ENCODE assay signal across 30 cellular contexts in the genomic region with DNA sequence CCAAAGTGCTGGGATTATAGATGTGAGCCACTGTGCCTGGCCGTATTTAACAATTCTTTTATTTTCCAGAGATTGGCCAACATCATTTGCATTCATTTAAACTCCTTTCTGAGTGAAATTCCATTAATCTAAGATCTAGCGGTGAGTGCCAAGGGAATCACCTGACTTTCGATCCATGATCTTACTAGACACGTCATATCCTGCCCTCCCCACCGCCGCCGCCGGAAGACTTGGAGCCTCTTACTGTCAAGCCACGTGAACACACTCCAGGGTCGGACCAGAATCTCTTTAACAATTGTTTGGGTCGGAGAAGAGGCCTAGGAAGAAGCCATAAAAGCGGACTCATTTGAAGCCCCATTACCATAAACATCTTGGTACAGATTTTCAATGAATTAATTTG. TPM values are rescaled to one million over a fixed set of nuclear protein-coding genes. Genes with fewer than 3 reads are reported as not detected.
DNase-seq lines count a peak whose midpoint lies in the region; ATAC-seq, FAIRE-seq and TF ChIP-seq lines count a peak whose summit lies in the region.
"Had no signal": no experiment of that assay in that cellular context is flagged by ENCODE, and none has a peak within 500 bp of the region (broad histone marks: within the 10 kb centered on the region; RNA-seq: fewer than 3 reads in every experiment).

No MANE protein-coding gene starts in this region.

- H3K9me3 Mint-ChIP-seq in activated CD8-positive, alpha-beta T cell treated with anti-CD3 and anti-CD28 coated beads for 36 hours: no peaks in the 10 kb centered on the region
- no peaks in the 10 kb centered on the region for H3K9me3 Mint-ChIP-seq in activated CD8-positive, alpha-beta T cell treated with anti-CD3 and anti-CD28 coated beads, Interleukin-2, amount 10 ng/mL, durations not matched to agents 7 days and 5 days (ENCODE audit: insufficient read depth)
- H3K9me3 Mint-ChIP-seq in immature natural killer cell: no peaks in the 10 kb centered on the region
- H3K9me3 Mint-ChIP-seq: CD8-positive, alpha-beta memory T cell had no signal

- intact Hi-C loops in activated CD8-positive, alpha-beta T cell treated with anti-CD3 and anti-CD28 coated beads for 36 hours (cut with micrococcal nuclease): no loop called here
- intact Hi-C loops in A673 (cut with micrococcal nuclease; ENCODE audit: unreplicated experiment): no loop called here
- intact Hi-C loops in K562 (cut with micrococcal nuclease): no loop called here

- no peak for TF ChIP-seq CTCF in activated CD8-positive, alpha-beta T cell treated with anti-CD3 and anti-CD28 coated beads for 36 hours (IDR thresholded peaks at IDR 0.05)
- TF ChIP-seq CTCF in A673 (conservative IDR thresholded peaks at IDR 0.05; ENCODE audit: low read depth, low read length) (no peak), K562 (IDR thresholded peaks at IDR 0.05 in 2 of 3, conservative IDR thresholded peaks at IDR 0.05 in 1 of 3; ENCODE audit: insufficient read depth in 2 of 3, low read depth in 1 of 3, low read length in 3 of 3) (no peak), fibroblast of mammary gland (conservative IDR thresholded peaks at IDR 0.05; ENCODE audit: control insufficient read depth, insufficient read depth, low read depth, low read length) (no peak)

- H3K36me3 Mint-ChIP-seq in activated CD8-positive, alpha-beta T cell treated with anti-CD3 and anti-CD28 coated beads for 36 hours (ENCODE audit: low read depth): peaks cover 22% of the 10 kb centered on the region
- H3K36me3 Mint-ChIP-seq in activated CD8-positive, alpha-beta T cell treated with anti-CD3 and anti-CD28 coated beads, Interleukin-2, amount 10 ng/mL, durations not matched to agents 7 days and 5 days (ENCODE audit: low read depth): peaks cover 33% of the 10 kb centered on the region
- peaks cover 0 to 3% (median 0%) of the 10 kb centered on the region in 3 donors for H3K36me3 Mint-ChIP-seq in immature natural killer cell

- peak overlapping the region; percentile 43 for H3K27ac Mint-ChIP-seq in activated CD8-positive, alpha-beta T cell treated with anti-CD3 and anti-CD28 coated beads for 36 hours
- H3K27ac Mint-ChIP-seq in activated CD8-positive, alpha-beta T cell treated with anti-CD3 and anti-CD28 coated beads, Interleukin-2, amount 10 ng/mL, durations not matched to agents 7 days and 5 days: no peak overlapping the region
- peak overlapping the region in 1 of 6 donors; percentile 64 for H3K27ac Mint-ChIP-seq in immature natural killer cell

- in situ Hi-C loops in K562 (cut with MboI): no loop called here

- no peaks in the 10 kb centered on the region for H3K27me3 Mint-ChIP-seq in activated CD8-positive, alpha-beta T cell treated with anti-CD3 and anti-CD28 coated beads for 36 hours
- H3K27me3 Mint-ChIP-seq in activated CD8-positive, alpha-beta T cell treated with anti-CD3 and anti-CD28 coated beads, Interleukin-2, amount 10 ng/mL, durations not matched to agents 7 days and 5 days (ENCODE audit: low read depth): no peaks in the 10 kb centered on the region
- peaks cover 0 to 2% (median 0%) of the 10 kb centered on the region in 3 donors for H3K27me3 Mint-ChIP-seq in immature natural killer cell (ENCODE audit: low read depth in 3 of 3)
- H3K27me3 Mint-ChIP-seq: CD8-positive, alpha-beta memory T cell had no signal

- H3K79me2 ChIP-seq in K562 (ENCODE audit: control insufficient read depth, insufficient read depth, low read length): no peaks in the 10 kb centered on the region

- H4K20me1 ChIP-seq in K562 (replicated peaks; ENCODE audit: control insufficient read depth, insufficient read depth, low read length): no peaks in the 10 kb centered on the region

- no peak for TF ChIP-seq RAD21 in K562 (CRISPR knock-in tag; conservative IDR thresholded peaks at IDR 0.05 in 1 of 2, IDR thresholded peaks at IDR 0.05 in 1 of 2)

- H3K4me2 ChIP-seq in K562 (ENCODE audit: insufficient read depth, low read length): no peak overlapping the region
- H3K4me2 ChIP-seq: PC-9 had no signal

- H3K4me3 Mint-ChIP-seq in activated CD8-positive, alpha-beta T cell treated with anti-CD3 and anti-CD28 coated beads for 36 hours: no peak overlapping the region
- no peak overlapping the region for H3K4me3 Mint-ChIP-seq in activated CD8-positive, alpha-beta T cell treated with anti-CD3 and anti-CD28 coated beads, Interleukin-2, amount 10 ng/mL, durations not matched to agents 7 days and 5 days
- H3K4me3 Mint-ChIP-seq in immature natural killer cell: no peak overlapping the region
- H3K4me3 Mint-ChIP-seq: CD14-positive monocyte; CD8-positive, alpha-beta memory T cell had no signal

- DNase-seq in activated CD8-positive, alpha-beta T cell treated with anti-CD3 and anti-CD28 coated beads for 36 hours: no peak
- no peak for DNase-seq in activated CD8-positive, alpha-beta T cell treated with anti-CD3 and anti-CD28 coated beads, Interleukin-2, amount 10 ng/mL, durations not matched to agents 7 days and 5 days
- DNase-seq in A673 (ENCODE audit: low spot score): peak; percentile 77
- no peak for DNase-seq in K562 (ENCODE audit: extremely low read depth in 1 of 4, low spot score in 3 of 4)
- DNase-seq in fibroblast of mammary gland (ENCODE audit: low read depth): peak; percentile 58
- DNase-seq in activated CD4-positive, CD25-positive, alpha-beta regulatory T cell (lab: John Stamatoyannopoulos, UW): no peak
- no peak for DNase-seq in immature natural killer cell
- no peak for DNase-seq in stimulated activated naive CD8-positive, alpha-beta T cell treated with anti-CD3 and anti-CD28 coated beads, Interleukin-15, Interleukin-2, amounts not matched to agents 100 U/mL and 50 U/mL, for 24 hours
- DNase-seq: ACHN; BE2C; CD8-positive, alpha-beta memory T cell; DMS153; DND-41; GM23248; KG1; MM.1S; NCI-H2029; NCI-H446; NCI-H524 treated with DMSO at 0.1 percent for 48 hours; NCI-H774; NK-92 treated with Interleukin-12 subunit alpha and Interleukin-12 subunit beta, amount 100 ng/mL, for 24 hours; PC-9; SHP77 had no signal

- no peaks in the 10 kb centered on the region for H3K9me3 ChIP-seq in A673 (ENCODE audit: low read depth, low read length, poor library complexity, severe bottlenecking)
- H3K9me3 ChIP-seq in K562 (replicated peaks; ENCODE audit: control insufficient read depth, insufficient read depth, low read depth, low read length): no peaks in the 10 kb centered on the region
- H3K9me3 ChIP-seq: BE2C, HAP-1 had no signal

- H3K27ac ChIP-seq in A673 (ENCODE audit: low read depth, low read length, poor library complexity, severe bottlenecking) (peak overlapping the region; percentile 74), K562 (ENCODE audit: extremely low read depth, low read depth, low read length) (no peak overlapping the region)
- H3K27ac ChIP-seq: 22Rv1, GM23248, PC-9, SK-N-MC had no signal

- H2AFZ ChIP-seq in K562 (ENCODE audit: low read depth, low read length): no peak overlapping the region
- H2AFZ ChIP-seq: GM23248, PC-9 had no signal

- peaks cover 5% of the 10 kb centered on the region for H3K4me1 ChIP-seq in A673 (ENCODE audit: insufficient read depth, low read length, poor library complexity, severe bottlenecking)
- peaks cover 0 to 25% of the 10 kb centered on the region in 2 experiments; a peak in 2 of 5 replicates for H3K4me1 ChIP-seq in K562 (replicated peaks in 1 of 2; ENCODE audit: control insufficient read depth in 2 of 2, insufficient read depth in 2 of 2, low read length in 2 of 2)
- H3K4me1 ChIP-seq: BE2C, HAP-1 had no signal

- H3K36me3 ChIP-seq in A673 (ENCODE audit: insufficient read depth, low read length, poor library complexity, severe bottlenecking): peaks cover 44% of the 10 kb centered on the region
- H3K36me3 ChIP-seq in K562 (ENCODE audit: control insufficient read depth, insufficient read depth, low read length): peaks cover 64% of the 10 kb centered on the region

- H3K4me1 Mint-ChIP-seq in activated CD8-positive, alpha-beta T cell treated with anti-CD3 and anti-CD28 coated beads for 36 hours (ENCODE audit: low read depth): no peaks in the 10 kb centered on the region
- H3K4me1 Mint-ChIP-seq in activated CD8-positive, alpha-beta T cell treated with anti-CD3 and anti-CD28 coated beads, Interleukin-2, amount 10 ng/mL, durations not matched to agents 7 days and 5 days (ENCODE audit: low read depth): peaks cover 3% of the 10 kb centered on the region
- H3K4me1 Mint-ChIP-seq in immature natural killer cell: no peaks in the 10 kb centered on the region
- H3K4me1 Mint-ChIP-seq: CD14-positive monocyte; CD8-positive, alpha-beta memory T cell had no signal

- no peaks in the 10 kb centered on the region for H3K27me3 ChIP-seq in A673 (replicated peaks; ENCODE audit: insufficient read depth, low read depth, low read length, poor library complexity)
- no peaks in the 10 kb centered on the region for H3K27me3 ChIP-seq in K562 (ENCODE audit: control insufficient read depth in 2 of 2, insufficient read depth in 2 of 2, low read length in 2 of 2)
- H3K27me3 ChIP-seq: BE2C had no signal

- no peak overlapping the region for H3K4me3 ChIP-seq in A673 (ENCODE audit: low read depth, low read length, poor library complexity, severe bottlenecking)
- H3K4me3 ChIP-seq in K562: no peak overlapping the region
- H3K4me3 ChIP-seq in fibroblast of mammary gland (ENCODE audit: control insufficient read depth, low read depth, low read length): no peak overlapping the region
- H3K4me3 ChIP-seq: GM23248, HAP-1, PC-9, SK-N-MC had no signal

- TF ChIP-seq POLR2A in K562 (conservative IDR thresholded peaks at IDR 0.05): no peak

- peaks cover 9% of the 10 kb centered on the region for H3K9me1 ChIP-seq in K562 (ENCODE audit: control insufficient read depth, insufficient read depth, low read length)

- TF ChIP-seq EP300 in K562 (IDR thresholded peaks at IDR 0.05; ENCODE audit: low read length): no peak

- POLR2A ChIA-PET in activated CD8-positive, alpha-beta T cell treated with anti-CD3 and anti-CD28 coated beads for 36 hours (lab: Charles Lee): interaction anchor here (2.8 kb wide), 1 partner anchor 17 kb away, joined by 13 read pairs; the partner anchor contains the start of genes ENTR1 and PMPCA
- POLR2A ChIA-PET in activated CD8-positive, alpha-beta T cell treated with anti-CD3 and anti-CD28 coated beads, Interleukin-2, amount 10 ng/mL, durations not matched to agents 7 days and 5 days (lab: Charles Lee): no interaction called here
- POLR2A ChIA-PET in A673 (lab: Charles Lee; ENCODE audit: low non-redundant PET): no interaction called here
- POLR2A ChIA-PET in K562 (lab: Yijun Ruan, JAX): no interaction called here

- ATAC-seq in activated CD8-positive, alpha-beta T cell treated with anti-CD3 and anti-CD28 coated beads for 36 hours: no peak
- ATAC-seq in activated CD8-positive, alpha-beta T cell treated with anti-CD3 and anti-CD28 coated beads, Interleukin-2, amount 10 ng/mL, durations not matched to agents 7 days and 5 days: no peak
- no peak for ATAC-seq in K562
- ATAC-seq in stimulated activated naive CD8-positive, alpha-beta T cell treated with anti-CD3 and anti-CD28 coated beads, Interleukin-15, Interleukin-2, amounts not matched to agents 100 U/mL and 50 U/mL, for 24 hours: no peak

- 61% methylated on average over 12 of the region's 12 CpGs for WGBS in K562 (ENCODE audit: insufficient coverage, low coverage, missing lambda C conversion rate)

- CTCF ChIA-PET in activated CD8-positive, alpha-beta T cell treated with anti-CD3 and anti-CD28 coated beads for 36 hours (lab: Charles Lee): no interaction called here
- CTCF ChIA-PET in activated CD8-positive, alpha-beta T cell treated with anti-CD3 and anti-CD28 coated beads, Interleukin-2, amount 10 ng/mL, durations not matched to agents 7 days and 5 days (lab: Charles Lee): no interaction called here
- CTCF ChIA-PET in A673 (lab: Charles Lee): no interaction called here
- CTCF ChIA-PET in K562 (lab: Yijun Ruan, JAX; ENCODE audit: low intra/inter-chr PET ratio): no interaction called here

- no peak overlapping the region for H3K9ac ChIP-seq in K562 (ENCODE audit: insufficient read depth in 1 of 2, low read depth in 2 of 2, low read length in 2 of 2)
- H3K9ac ChIP-seq: GM23248 had no signal

- FAIRE-seq in K562 (lab: Jason Lieb, UNC): no peak
- FAIRE-seq: GM12892, GM19239 had no signal

- BruUV-seq in A673 (replicated peaks; lab: Mats Ljungman, UMichigan) (no TSS peak), K562 (replicated peaks; lab: Mats Ljungman, UMichigan) (no TSS peak)

RNA-seq across cellular contexts. Expression of gene INPP5E, which starts 12.9 kb away (rescaled TPM):
- total RNA-seq in activated CD8-positive, alpha-beta T cell treated with anti-CD3 and anti-CD28 coated beads for 36 hours: 10 to 100 TPM; 12.0 to 13.8 TPM
- total RNA-seq in activated CD8-positive, alpha-beta T cell treated with anti-CD3 and anti-CD28 coated beads, Interleukin-2, amount 10 ng/mL, durations not matched to agents 7 days and 5 days: 10 to 100 TPM; 16.8 to 18.2 TPM
- total RNA-seq in A673 (2021): 26.2 and 27.7 TPM in 2 replicates
- 37.0 and 74.1 TPM in 2 replicates for total RNA-seq in K562 (2011; cell fraction: chromatin; rRNA removed; ENCODE audit: low replicate concordance)
- total RNA-seq in K562 (2011; cell fraction: nucleolus; rRNA removed): 37.7 and 43.0 TPM in 2 replicates
- 29.3 and 32.3 TPM in 2 replicates for total RNA-seq in K562 (2011; cell fraction: nucleoplasm; rRNA removed)
- 8.8 and 11.1 TPM in 2 replicates for total RNA-seq in K562 (2014; rRNA removed)
- total RNA-seq in K562 (2014; rRNA removed; fragmentation: Illumina TruSeq; extraction: Trizol): 2.5 and 2.9 TPM in 2 replicates
- total RNA-seq in K562 (2015; rRNA removed; fragmentation: Illumina TruSeq; extraction: Trizol): 5.4 and 5.7 TPM in 2 replicates
- total RNA-seq in K562 (2021): 16.3 and 17.4 TPM in 2 replicates
- 4.4 and 6.8 TPM in 2 replicates for polyA plus RNA-seq in K562 (2011; rRNA removed)
- 4.8 and 9.1 TPM in 2 replicates for polyA plus RNA-seq in K562 (2011; cell fraction: cytosol; rRNA removed)
- 52.4 and 74.6 TPM in 2 replicates for polyA plus RNA-seq in K562 (2011; cell fraction: nucleus; rRNA removed)
- polyA plus RNA-seq in K562 (2012): 9.4 and 14.3 TPM in 2 replicates
- 4.9 and 8.4 TPM in 2 replicates for polyA plus RNA-seq in K562 (2014; fragmentation: Illumina TruSeq; extraction: Trizol)
- polyA plus RNA-seq in K562 (2014; fragmentation: Nextera tagmentation; extraction: Ambion mirVana): under 1 TPM; 0.38 to 0.56 TPM
- polyA plus RNA-seq in K562 (2014; rRNA removed): 14.1 and 15.1 TPM in 2 replicates
- 1.9 and 2.4 TPM in 2 replicates for polyA minus RNA-seq in K562 (2011; rRNA and poly(A)+ RNA removed)
- polyA minus RNA-seq in K562 (2011; cell fraction: cytosol; rRNA and poly(A)+ RNA removed): 3.7 and 3.8 TPM in 2 replicates
- polyA minus RNA-seq in K562 (2011; cell fraction: nucleus; rRNA and poly(A)+ RNA removed): 10.7 and 12.0 TPM in 2 replicates
- polyA plus RNA-seq in immature natural killer cell: 1 to 10 TPM in 1 of 3 donors, under 1 TPM in 2; 0.85 to 4.4 (median 0.96) TPM

RNA-seq across cellular contexts. Expression of gene PMPCA, which starts 16.3 kb away (rescaled TPM):
- total RNA-seq in activated CD8-positive, alpha-beta T cell treated with anti-CD3 and anti-CD28 coated beads for 36 hours: 100 to 1,000 TPM; 128 to 140 TPM
- total RNA-seq in activated CD8-positive, alpha-beta T cell treated with anti-CD3 and anti-CD28 coated beads, Interleukin-2, amount 10 ng/mL, durations not matched to agents 7 days and 5 days: 10 to 100 TPM; 56.5 to 57.5 TPM
- total RNA-seq in A673 (2021) (84.1 and 94.8 TPM in 2 replicates), K562 (2014; rRNA removed) (86.6 and 111 TPM in 2 replicates), K562 (2014; rRNA removed; fragmentation: Illumina TruSeq; extraction: Trizol) (82.4 and 104 TPM in 2 replicates), K562 (2015; rRNA removed; fragmentation: Illumina TruSeq; extraction: Trizol) (66.6 and 67.5 TPM in 2 replicates), K562 (2021) (118 and 139 TPM in 2 replicates)
- 255 and 404 TPM in 2 replicates for total RNA-seq in K562 (2011; cell fraction: chromatin; rRNA removed; ENCODE audit: low replicate concordance)
- 209 and 247 TPM in 2 replicates for total RNA-seq in K562 (2011; cell fraction: nucleolus; rRNA removed)
- total RNA-seq in K562 (2011; cell fraction: nucleoplasm; rRNA removed): 203 and 214 TPM in 2 replicates
- polyA plus RNA-seq in K562 (2011; rRNA removed) (114 and 119 TPM in 2 replicates), K562 (2014; fragmentation: Illumina TruSeq; extraction: Trizol) (99.8 and 122 TPM in 2 replicates), K562 (2014; fragmentation: Nextera tagmentation; extraction: Ambion mirVana) (10 to 100 TPM; 23.9 to 30.0 TPM), K562 (2014; rRNA removed) (129 and 143 TPM in 2 replicates), immature natural killer cell (10 to 100 TPM; 34.5 to 43.5 (median 42.6) TPM)
- 102 and 129 TPM in 2 replicates for polyA plus RNA-seq in K562 (2011; cell fraction: cytosol; rRNA removed)
- polyA plus RNA-seq in K562 (2011; cell fraction: nucleus; rRNA removed): 346 and 387 TPM in 2 replicates
- polyA plus RNA-seq in K562 (2012): 65.8 and 181 TPM in 2 replicates
- polyA minus RNA-seq in K562 (2011; rRNA and poly(A)+ RNA removed): 81.4 and 83.2 TPM in 2 replicates
- polyA minus RNA-seq in K562 (2011; cell fraction: cytosol; rRNA and poly(A)+ RNA removed): 40.2 and 43.4 TPM in 2 replicates
- polyA minus RNA-seq in K562 (2011; cell fraction: nucleus; rRNA and poly(A)+ RNA removed): 68.0 and 90.1 TPM in 2 replicates

RNA-seq across cellular contexts. Expression of gene ENTR1, which starts 16.4 kb away (rescaled TPM):
- 10 to 100 TPM; 65.9 to 66.8 TPM for total RNA-seq in activated CD8-positive, alpha-beta T cell treated with anti-CD3 and anti-CD28 coated beads for 36 hours
- total RNA-seq in activated CD8-positive, alpha-beta T cell treated with anti-CD3 and anti-CD28 coated beads, Interleukin-2, amount 10 ng/mL, durations not matched to agents 7 days and 5 days: 10 to 100 TPM; 52.8 to 54.3 TPM
- total RNA-seq in A673 (2021): 135 and 146 TPM in 2 replicates
- 129 and 278 TPM in 2 replicates for total RNA-seq in K562 (2011; cell fraction: chromatin; rRNA removed; ENCODE audit: low replicate concordance)
- total RNA-seq in K562 (2011; cell fraction: nucleolus; rRNA removed): 185 and 197 TPM in 2 replicates
- total RNA-seq in K562 (2011; cell fraction: nucleoplasm; rRNA removed): 143 and 151 TPM in 2 replicates
- 79.0 and 88.8 TPM in 2 replicates for total RNA-seq in K562 (2014; rRNA removed)
- 38.1 and 38.3 TPM in 2 replicates for total RNA-seq in K562 (2014; rRNA removed; fragmentation: Illumina TruSeq; extraction: Trizol)
- 61.3 and 65.5 TPM in 2 replicates for total RNA-seq in K562 (2015; rRNA removed; fragmentation: Illumina TruSeq; extraction: Trizol)
- 101 and 104 TPM in 2 replicates for total RNA-seq in K562 (2021)
- 77.3 and 92.6 TPM in 2 replicates for polyA plus RNA-seq in K562 (2011; rRNA removed)
- polyA plus RNA-seq in K562 (2011; cell fraction: cytosol; rRNA removed): 45.3 and 59.9 TPM in 2 replicates
- polyA plus RNA-seq in K562 (2011; cell fraction: nucleus; rRNA removed): 432 and 490 TPM in 2 replicates
- polyA plus RNA-seq in K562 (2012): 54.6 and 62.9 TPM in 2 replicates
- polyA plus RNA-seq in K562 (2014; fragmentation: Illumina TruSeq; extraction: Trizol): 72.6 and 75.9 TPM in 2 replicates
- polyA plus RNA-seq in K562 (2014; fragmentation: Nextera tagmentation; extraction: Ambion mirVana): 1 to 10 TPM; 6.7 to 9.6 TPM
- 106 and 108 TPM in 2 replicates for polyA plus RNA-seq in K562 (2014; rRNA removed)
- polyA minus RNA-seq in K562 (2011; rRNA and poly(A)+ RNA removed): 19.2 and 21.9 TPM in 2 replicates
- polyA minus RNA-seq in K562 (2011; cell fraction: cytosol; rRNA and poly(A)+ RNA removed): 33.9 and 46.1 TPM in 2 replicates
- polyA minus RNA-seq in K562 (2011; cell fraction: nucleus; rRNA and poly(A)+ RNA removed): 76.5 and 84.3 TPM in 2 replicates
- polyA plus RNA-seq in immature natural killer cell: 10 to 100 TPM in 1 of 3 donors, 1 to 10 TPM in 2; 5.7 to 11.5 (median 6.2) TPM

RNA-seq across cellular contexts. Expression of gene SNAPC4, which starts 26.8 kb away (rescaled TPM):
- 10 to 100 TPM; 15.5 to 17.1 TPM for total RNA-seq in activated CD8-positive, alpha-beta T cell treated with anti-CD3 and anti-CD28 coated beads for 36 hours
- 1 to 10 TPM; 9.5 to 9.6 TPM for total RNA-seq in activated CD8-positive, alpha-beta T cell treated with anti-CD3 and anti-CD28 coated beads, Interleukin-2, amount 10 ng/mL, durations not matched to agents 7 days and 5 days
- 22.9 and 24.8 TPM in 2 replicates for total RNA-seq in A673 (2021)
- total RNA-seq in K562 (2011; cell fraction: chromatin; rRNA removed; ENCODE audit: low replicate concordance): 42.9 and 79.4 TPM in 2 replicates
- 32.0 TPM in 2 replicates for total RNA-seq in K562 (2011; cell fraction: nucleolus; rRNA removed)
- total RNA-seq in K562 (2011; cell fraction: nucleoplasm; rRNA removed): 23.1 and 26.3 TPM in 2 replicates
- total RNA-seq in K562 (2014; rRNA removed): 14.4 and 15.8 TPM in 2 replicates
- total RNA-seq in K562 (2014; rRNA removed; fragmentation: Illumina TruSeq; extraction: Trizol): 7.1 and 8.8 TPM in 2 replicates
- total RNA-seq in K562 (2015; rRNA removed; fragmentation: Illumina TruSeq; extraction: Trizol): 9.3 and 11.1 TPM in 2 replicates
- 17.1 and 18.7 TPM in 2 replicates for total RNA-seq in K562 (2021)
- 4.4 and 4.5 TPM in 2 replicates for polyA plus RNA-seq in K562 (2011; rRNA removed)
- 3.2 and 7.4 TPM in 2 replicates for polyA plus RNA-seq in K562 (2011; cell fraction: cytosol; rRNA removed)
- polyA plus RNA-seq in K562 (2011; cell fraction: nucleus; rRNA removed): 16.1 and 32.6 TPM in 2 replicates
- 9.7 and 10.5 TPM in 2 replicates for polyA plus RNA-seq in K562 (2012)
- polyA plus RNA-seq in K562 (2014; fragmentation: Illumina TruSeq; extraction: Trizol): 8.8 and 9.0 TPM in 2 replicates
- under 1 TPM; 0.21 to 0.46 TPM for polyA plus RNA-seq in K562 (2014; fragmentation: Nextera tagmentation; extraction: Ambion mirVana)
- polyA plus RNA-seq in K562 (2014; rRNA removed): 18.7 and 21.8 TPM in 2 replicates
- polyA minus RNA-seq in K562 (2011; rRNA and poly(A)+ RNA removed): 6.7 and 10.2 TPM in 2 replicates
- 6.1 and 7.4 TPM in 2 replicates for polyA minus RNA-seq in K562 (2011; cell fraction: cytosol; rRNA and poly(A)+ RNA removed)
- polyA minus RNA-seq in K562 (2011; cell fraction: nucleus; rRNA and poly(A)+ RNA removed): 8.3 and 11.7 TPM in 2 replicates
- polyA plus RNA-seq in immature natural killer cell: 1 to 10 TPM in 2 of 3 donors, under 1 TPM in 1; 0.40 to 2.0 (median 1.0) TPM

RNA-seq across cellular contexts. Expression of gene CARD9, which starts 53.3 kb away (rescaled TPM):
- total RNA-seq in activated CD8-positive, alpha-beta T cell treated with anti-CD3 and anti-CD28 coated beads for 36 hours: 1 to 10 TPM; 6.8 to 7.1 TPM
- 1 to 10 TPM; 1.3 to 1.4 TPM for total RNA-seq in activated CD8-positive, alpha-beta T cell treated with anti-CD3 and anti-CD28 coated beads, Interleukin-2, amount 10 ng/mL, durations not matched to agents 7 days and 5 days
- 4.8 and 5.4 TPM in 2 replicates for total RNA-seq in A673 (2021)
- 37.4 and 149 TPM in 2 replicates for total RNA-seq in K562 (2011; cell fraction: chromatin; rRNA removed; ENCODE audit: low replicate concordance)
- 92.6 and 92.9 TPM in 2 replicates for total RNA-seq in K562 (2011; cell fraction: nucleolus; rRNA removed)
- 39.7 and 46.5 TPM in 2 replicates for total RNA-seq in K562 (2011; cell fraction: nucleoplasm; rRNA removed)
- total RNA-seq in K562 (2014; rRNA removed): 37.6 and 40.1 TPM in 2 replicates
- total RNA-seq in K562 (2014; rRNA removed; fragmentation: Illumina TruSeq; extraction: Trizol): 3.5 and 3.6 TPM in 2 replicates
- 14.6 and 15.8 TPM in 2 replicates for total RNA-seq in K562 (2015; rRNA removed; fragmentation: Illumina TruSeq; extraction: Trizol)
- total RNA-seq in K562 (2021): 35.6 and 42.7 TPM in 2 replicates
- 9.7 and 27.8 TPM in 2 replicates for polyA plus RNA-seq in K562 (2011; rRNA removed)
- polyA plus RNA-seq in K562 (2011; cell fraction: cytosol; rRNA removed): 10.5 and 13.4 TPM in 2 replicates
- polyA plus RNA-seq in K562 (2011; cell fraction: nucleus; rRNA removed): 231 and 234 TPM in 2 replicates
- 21.9 and 61.0 TPM in 2 replicates for polyA plus RNA-seq in K562 (2012)
- 4.7 and 13.2 TPM in 2 replicates for polyA plus RNA-seq in K562 (2014; fragmentation: Illumina TruSeq; extraction: Trizol)
- polyA plus RNA-seq in K562 (2014; fragmentation: Nextera tagmentation; extraction: Ambion mirVana): 1 to 10 TPM; 1.7 to 2.0 TPM
- polyA plus RNA-seq in K562 (2014; rRNA removed): 40.4 and 53.0 TPM in 2 replicates
- polyA minus RNA-seq in K562 (2011; rRNA and poly(A)+ RNA removed): 4.8 and 5.0 TPM in 2 replicates
- polyA minus RNA-seq in K562 (2011; cell fraction: cytosol; rRNA and poly(A)+ RNA removed): 7.2 and 12.8 TPM in 2 replicates
- polyA minus RNA-seq in K562 (2011; cell fraction: nucleus; rRNA and poly(A)+ RNA removed): 25.8 and 55.4 TPM in 2 replicates
- polyA plus RNA-seq in immature natural killer cell: under 1 TPM in 2 of 3 donors, not detected in 1; 0.28 to 0.56 TPM
- total RNA-seq: RPMI7951 had no signal
- polyA plus RNA-seq: CD8-positive, alpha-beta memory T cell had no signal

Comparison
In these comparisons a context has a peak if more than half of its experiments do, and no peak if none do; other contexts are left out.
1. DNase-seq: peak in A673 (single experiment) and fibroblast of mammary gland (single experiment); none in activated CD8-positive, alpha-beta T cell treated with anti-CD3 and anti-CD28 coated beads for 36 hours (single experiment), activated CD8-positive, alpha-beta T cell treated with anti-CD3 and anti-CD28 coated beads, Interleukin-2, amount 10 ng/mL, durations not matched to agents 7 days and 5 days (single experiment), K562 (0 of 4), activated CD4-positive, CD25-positive, alpha-beta regulatory T cell (0 of 4), immature natural killer cell (0 of 3) and stimulated activated naive CD8-positive, alpha-beta T cell treated with anti-CD3 and anti-CD28 coated beads, Interleukin-15, Interleukin-2, amounts not matched to agents 100 U/mL and 50 U/mL, for 24 hours (single experiment).